In the genomic region with DNA sequence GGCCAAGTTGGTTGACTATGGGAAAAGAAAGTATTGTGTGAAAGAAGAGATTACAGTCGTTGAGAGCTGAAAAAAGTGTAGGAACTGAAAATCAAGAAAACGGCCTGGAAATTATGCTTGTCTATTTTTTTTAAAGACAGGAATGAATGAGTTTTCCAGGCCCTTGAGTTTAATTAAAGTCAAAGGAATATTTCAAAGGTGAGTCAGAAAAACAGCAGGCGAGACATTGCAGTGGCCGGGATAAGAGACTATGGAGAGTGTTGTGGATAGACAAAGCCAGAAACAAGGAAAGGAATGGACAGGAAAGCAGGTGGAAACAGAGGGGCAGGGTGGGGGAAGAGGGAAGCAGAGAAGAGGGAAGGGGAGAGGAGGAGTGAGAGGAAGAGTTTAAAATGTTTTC, we compare ENCODE assay signal across 20 cellular contexts.
DNase-seq lines count a peak whose midpoint lies in the region; ATAC-seq and TF ChIP-seq lines count a peak whose summit lies in the region.
"Had no signal": no experiment of that assay in that cellular context is flagged by ENCODE, and none has a peak within 500 bp of the region (broad histone marks: within the 10 kb centered on the region; RNA-seq: fewer than 3 reads in every experiment).

No MANE protein-coding gene starts in this region.

- no peak overlapping the region for H3K14ac ChIP-seq in mesenchymal stem cell (ENCODE audit: low read length in 2 of 2)

- H3K4ac ChIP-seq in mesenchymal stem cell (ENCODE audit: low read depth in 1 of 2, low read length in 2 of 2): no peak overlapping the region

- H3K9ac ChIP-seq in HUES48 (ENCODE audit: low read depth, low read length) (no peak overlapping the region), mesenchymal stem cell (ENCODE audit: low read length) (no peak overlapping the region)

- no peak overlapping the region for H2BK120ac ChIP-seq in mesenchymal stem cell (ENCODE audit: low read depth, low read length)

- no peak overlapping the region for H3K23ac ChIP-seq in mesenchymal stem cell (ENCODE audit: low read length in 2 of 2)

- H3K9me3 ChIP-seq in HUES48 (ENCODE audit: control insufficient read depth, insufficient read depth, low read length): no peaks in the 10 kb centered on the region
- no peaks in the 10 kb centered on the region for H3K9me3 ChIP-seq in mesenchymal stem cell (ENCODE audit: control insufficient read depth, low read length)
- H3K9me3 ChIP-seq: colonic mucosa, pancreas, spleen, upper lobe of right lung had no signal

- in situ Hi-C loops in astrocyte of the cerebellum (cut with HindIII; ENCODE audit: low sequenced_read_pairs): no loop called here

- H2BK15ac ChIP-seq in mesenchymal stem cell (ENCODE audit: low read depth, poor library complexity, severe bottlenecking): no peak overlapping the region

- H4K8ac ChIP-seq in mesenchymal stem cell (ENCODE audit: low read length): no peak overlapping the region

- no peak for ATAC-seq in HG03571 (IDR thresholded peaks at IDR 0.05; ENCODE audit: unreplicated experiment)
- ATAC-seq: activated CD8-positive, alpha-beta T cell treated with anti-CD3 and anti-CD28 coated beads for 36 hours; left cardiac atrium; pancreas; stimulated activated naive CD8-positive, alpha-beta T cell treated with anti-CD3 and anti-CD28 coated beads, Interleukin-15, Interleukin-2, amounts not matched to agents 100 U/mL and 50 U/mL, for 24 hours; upper lobe of right lung had no signal

- H3K4me3 ChIP-seq in HUES48 (ENCODE audit: low read depth, low read length): no peak overlapping the region
- no peak overlapping the region for H3K4me3 ChIP-seq in astrocyte of the cerebellum (ENCODE audit: low read depth, low read length)
- no peak overlapping the region for H3K4me3 ChIP-seq in mesenchymal stem cell (ENCODE audit: insufficient read depth in 1 of 2, low read depth in 1 of 2, low read length in 2 of 2)
- H3K4me3 ChIP-seq: colonic mucosa, pancreas, SK-N-MC, spleen, upper lobe of right lung had no signal

- H2BK5ac ChIP-seq in mesenchymal stem cell (ENCODE audit: low read depth, low read length, poor library complexity, severe bottlenecking): no peak overlapping the region

- H3K27ac ChIP-seq in HUES48 (ENCODE audit: low read depth, low read length) (peak overlapping the region; percentile 50), mesenchymal stem cell (ENCODE audit: low read length, poor library complexity, severe bottlenecking) (peak overlapping the region; percentile 76)
- H3K27ac ChIP-seq: colonic mucosa, HL-60, pancreas, SK-N-MC, spleen, upper lobe of right lung had no signal

- no peak overlapping the region for H2AFZ ChIP-seq in mesenchymal stem cell (ENCODE audit: low read depth, low read length)

- DNase-seq in AG08395 (ENCODE audit: low spot score) (peak; percentile 57), astrocyte of the cerebellum (ENCODE audit: low read depth) (peak; percentile 62), mesenchymal stem cell (peak; percentile 78), NAMALWA (ENCODE audit: low spot score) (no peak), retina (no peak)
- DNase-seq in activated CD8-positive, alpha-beta memory T cell treated with anti-CD3 and anti-CD28 coated beads, Interleukin-2, amount 50 U/mL, for 4 hours: no peak
- DNase-seq: ACHN; activated CD8-positive, alpha-beta T cell treated with anti-CD3 and anti-CD28 coated beads for 36 hours; colonic mucosa; Karpas-422; left cardiac atrium; NCI-H510A treated with DMSO at 0.1 percent for 48 hours; pancreas; spleen; stimulated activated naive CD8-positive, alpha-beta T cell treated with anti-CD3 and anti-CD28 coated beads, Interleukin-15, Interleukin-2, amounts not matched to agents 100 U/mL and 50 U/mL, for 24 hours; upper lobe of right lung had no signal

- H3K4me2 ChIP-seq in mesenchymal stem cell (ENCODE audit: low read length, poor library complexity, severe bottlenecking): no peak overlapping the region

- no peak overlapping the region for H2BK12ac ChIP-seq in mesenchymal stem cell (ENCODE audit: low read length in 2 of 2)

- H3K4me1 ChIP-seq in HUES48 (ENCODE audit: control insufficient read depth, insufficient read depth, low read length): peaks cover 9% of the 10 kb centered on the region; the same call in 1 of the 2 replicates
- peaks cover 4% of the 10 kb centered on the region for H3K4me1 ChIP-seq in mesenchymal stem cell (ENCODE audit: control insufficient read depth, insufficient read depth, low read depth, low read length)
- H3K4me1 ChIP-seq: colonic mucosa, spleen, upper lobe of right lung had no signal

- 5% methylated on average over 4 of the region's 4 CpGs for WGBS in mesenchymal stem cell

- H3K27me3 ChIP-seq in HUES48 (ENCODE audit: control insufficient read depth, insufficient read depth, low read length) (no peaks in the 10 kb centered on the region), mesenchymal stem cell (ENCODE audit: control insufficient read depth in 1 of 2, insufficient read depth in 1 of 2, low read length in 2 of 2) (no peaks in the 10 kb centered on the region)
- H3K27me3 ChIP-seq: colonic mucosa, pancreas, spleen, upper lobe of right lung had no signal

- no peaks in the 10 kb centered on the region for H3K79me1 ChIP-seq in mesenchymal stem cell (replicated peaks; ENCODE audit: low read length, poor library complexity, severe bottlenecking)

- H2AK5ac ChIP-seq in mesenchymal stem cell (ENCODE audit: low read length, severe bottlenecking): no peak overlapping the region

- H4K91ac ChIP-seq in mesenchymal stem cell (ENCODE audit: low read length): no peak overlapping the region

- no peak for TF ChIP-seq CTCF in astrocyte of the cerebellum (IDR thresholded peaks at IDR 0.05; ENCODE audit: low read depth, low read length, missing control alignments)

- H3K18ac ChIP-seq in mesenchymal stem cell (ENCODE audit: low read depth in 1 of 2, low read length in 2 of 2): no peak overlapping the region

- no peaks in the 10 kb centered on the region for H3K36me3 ChIP-seq in HUES48 (ENCODE audit: control insufficient read depth, insufficient read depth, low read length)
- no peaks in the 10 kb centered on the region for H3K36me3 ChIP-seq in mesenchymal stem cell (ENCODE audit: control insufficient read depth in 1 of 2, insufficient read depth in 2 of 2, low read depth in 1 of 2, low read length in 2 of 2)
- H3K36me3 ChIP-seq: colonic mucosa, pancreas, spleen, upper lobe of right lung had no signal

Comparison
In these comparisons a context has a peak if more than half of its experiments do, and no peak if none do; other contexts are left out.
1. DNase-seq: peak in AG08395 (single experiment), astrocyte of the cerebellum (single experiment) and mesenchymal stem cell (single experiment); none in activated CD8-positive, alpha-beta memory T cell treated with anti-CD3 and anti-CD28 coated beads, Interleukin-2, amount 50 U/mL, for 4 hours (single experiment), NAMALWA (single experiment) and retina (single experiment).